ENCODE assay signal across 17 cellular contexts in the genomic region with DNA sequence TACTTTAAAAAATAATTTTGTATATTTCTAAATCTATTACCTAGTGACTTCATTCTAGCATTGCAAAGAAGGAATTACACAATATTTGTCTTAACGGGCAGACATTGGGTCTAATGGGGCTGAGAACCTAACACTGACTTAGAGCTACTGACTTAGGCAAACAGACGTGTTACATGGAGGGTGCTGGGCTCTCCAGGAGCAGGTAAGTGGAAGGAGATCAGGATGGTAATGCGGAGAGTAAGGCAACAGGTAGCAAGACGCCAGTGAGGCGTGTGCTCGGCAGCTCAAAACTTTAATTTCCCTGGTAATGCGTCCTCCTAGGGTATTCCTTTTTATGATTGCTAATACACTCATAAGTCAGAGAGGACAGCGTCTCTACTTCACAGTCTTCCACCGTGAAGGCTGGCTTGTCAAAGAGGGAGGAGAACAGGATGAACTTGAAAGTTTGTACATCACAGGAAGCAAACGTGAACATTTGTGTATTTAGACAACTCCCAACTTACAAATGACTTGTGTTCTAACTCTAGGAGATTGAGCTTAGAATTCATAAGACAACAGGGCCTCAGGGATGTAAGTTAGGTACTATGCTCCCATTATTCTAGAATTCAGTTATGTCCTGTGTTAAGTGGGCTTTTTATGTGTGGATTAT. TPM values are rescaled to one million over a fixed set of nuclear protein-coding genes. Genes with fewer than 3 reads are reported as not detected.
DNase-seq lines count a peak whose midpoint lies in the region; ATAC-seq, FAIRE-seq and TF ChIP-seq lines count a peak whose summit lies in the region.
"Had no signal": no experiment of that assay in that cellular context is flagged by ENCODE, and none has a peak within 500 bp of the region (broad histone marks: within the 10 kb centered on the region; RNA-seq: fewer than 3 reads in every experiment).

No MANE protein-coding gene starts in this region.

- no peaks in the 10 kb centered on the region for H3K79me2 ChIP-seq in trophoblast cell (ENCODE audit: control insufficient read depth, insufficient read depth, low read length, poor library complexity)

- no peak overlapping the region for H2BK120ac ChIP-seq in trophoblast cell (ENCODE audit: insufficient read depth, low read length, poor library complexity)

- H3K4me3 ChIP-seq in bronchial epithelial cell (ENCODE audit: low read depth, low read length): no peak overlapping the region
- no peak overlapping the region for H3K4me3 ChIP-seq in trophoblast cell (ENCODE audit: low read depth, low read length)
- H3K4me3 ChIP-seq: BLaER1 had no signal

- ATAC-seq in GM21447 (IDR thresholded peaks at IDR 0.05; ENCODE audit: unreplicated experiment): no peak

- no peak overlapping the region for H2AK5ac ChIP-seq in trophoblast cell (ENCODE audit: low read length)

- H3K23ac ChIP-seq in trophoblast cell (ENCODE audit: low read length): no peak overlapping the region

- peak; percentile 42 for DNase-seq in NOMO-1 treated with DMSO at 0.1 percent for 48 hours (lab: John Stamatoyannopoulos, UW; ENCODE audit: unreplicated experiment)
- no peak for DNase-seq in NOMO-1 treated with dmso at 0.1 percent for 144 hours (lab: John Stamatoyannopoulos, UW; ENCODE audit: unreplicated experiment)
- DNase-seq in bronchial epithelial cell (ENCODE audit: low read depth): no peak
- DNase-seq in trophoblast cell: no peak
- no peak for DNase-seq in cardiac septum (ENCODE audit: low spot score)
- DNase-seq in amygdala (lab: John Stamatoyannopoulos, UW): no peak
- DNase-seq in NCI-H1105 treated with DMSO at 0.1 percent for 48 hours (lab: John Stamatoyannopoulos, UW): no peak
- DNase-seq: Caco-2; CD8-positive, alpha-beta memory T cell; GOT3; H9; HFFc6; IMR-90; KBM-7 had no signal

- no peak overlapping the region for H3K4me2 ChIP-seq in trophoblast cell (ENCODE audit: low read length)
- H3K4me2 ChIP-seq: BLaER1 had no signal

- H3K4ac ChIP-seq in trophoblast cell (ENCODE audit: low read depth, low read length): no peak overlapping the region

- H3K9ac ChIP-seq in trophoblast cell (ENCODE audit: low read length): peak overlapping the region; percentile 31
- H3K9ac ChIP-seq: BLaER1 had no signal

- no peak overlapping the region for H3K14ac ChIP-seq in trophoblast cell (ENCODE audit: low read length)

- H4K91ac ChIP-seq in trophoblast cell (ENCODE audit: low read depth, low read length): no peak overlapping the region

- no peak for TF ChIP-seq CTCF in bronchial epithelial cell (IDR thresholded peaks at IDR 0.05; ENCODE audit: insufficient read depth, low read length, severe bottlenecking)

- no peak overlapping the region for H3K27ac ChIP-seq in trophoblast cell (ENCODE audit: low read depth, low read length)
- H3K27ac ChIP-seq: 22Rv1, BLaER1 had no signal

- no peak overlapping the region for H4K8ac ChIP-seq in trophoblast cell (ENCODE audit: low read depth, low read length)

- no peaks in the 10 kb centered on the region for H3K4me1 ChIP-seq in trophoblast cell (ENCODE audit: control insufficient read depth in 1 of 2, insufficient read depth in 2 of 2, low read length in 2 of 2)
- H3K4me1 ChIP-seq: BLaER1, Caco-2 had no signal

- H2AFZ ChIP-seq in trophoblast cell (ENCODE audit: insufficient read depth, low read length, poor library complexity): no peak overlapping the region

- no CpG with 5 or more reads among the region's 10 CpGs for WGBS in trophoblast cell (ENCODE audit: extremely low coverage, insufficient coverage, insufficient read length)

- peaks cover 1% of the 10 kb centered on the region for H3K9me3 ChIP-seq in trophoblast cell (ENCODE audit: insufficient read depth, low read depth, low read length)
- H3K9me3 ChIP-seq: BLaER1, Caco-2 had no signal

- no peak overlapping the region for H2BK12ac ChIP-seq in trophoblast cell (ENCODE audit: low read length)

- H3K27me3 ChIP-seq in bronchial epithelial cell (ENCODE audit: control insufficient read depth, insufficient read depth, low read length) (peaks cover 10% of the 10 kb centered on the region), trophoblast cell (ENCODE audit: insufficient read depth, low read length) (no peaks in the 10 kb centered on the region)
- H3K27me3 ChIP-seq: BLaER1 had no signal

- H2BK5ac ChIP-seq in trophoblast cell (ENCODE audit: low read depth, low read length, poor library complexity): no peak overlapping the region

- H3K79me1 ChIP-seq in trophoblast cell (ENCODE audit: low read length): no peaks in the 10 kb centered on the region

- no peaks in the 10 kb centered on the region for H3K36me3 ChIP-seq in bronchial epithelial cell (ENCODE audit: control insufficient read depth, insufficient read depth, low read length)
- no peaks in the 10 kb centered on the region for H3K36me3 ChIP-seq in trophoblast cell (ENCODE audit: control insufficient read depth in 1 of 2, insufficient read depth in 2 of 2, low read length in 2 of 2)
- H3K36me3 ChIP-seq: BLaER1 had no signal

- peak; percentile 50 for FAIRE-seq in bronchial epithelial cell (lab: Jason Lieb, UNC)

- H3K18ac ChIP-seq in trophoblast cell (ENCODE audit: low read length): no peak overlapping the region

- intact Hi-C loops in cardiac septum (cut with DNase I): no loop called here

- no peak overlapping the region for H4K12ac ChIP-seq in trophoblast cell (ENCODE audit: low read depth, low read length)

RNA-seq across cellular contexts. Expression of a gene that starts 4.6 kb away (rescaled TPM):
- total RNA-seq in bronchial epithelial cell (not detected in 2 replicates), cardiac septum (not detected)
- polyA plus RNA-seq in trophoblast cell (2013): not detected in 2 replicates
- total RNA-seq: Caco-2; CD8-positive, alpha-beta memory T cell; H9; HFFc6; IMR-90 had no signal
- polyA plus RNA-seq: CD8-positive, alpha-beta memory T cell; IMR-90 had no signal

RNA-seq across cellular contexts. Expression of a gene that starts 12.8 kb away (rescaled TPM):
- total RNA-seq in bronchial epithelial cell (not detected in 2 replicates), cardiac septum (not detected)
- not detected in 2 replicates for polyA plus RNA-seq in trophoblast cell (2013)
- total RNA-seq: Caco-2; CD8-positive, alpha-beta memory T cell; H9; HFFc6; IMR-90 had no signal
- polyA plus RNA-seq: CD8-positive, alpha-beta memory T cell; IMR-90 had no signal

RNA-seq across cellular contexts. Expression of a gene that starts 23.1 kb away (rescaled TPM):
- not detected in 2 replicates for total RNA-seq in bronchial epithelial cell
- not detected in 2 replicates for polyA plus RNA-seq in trophoblast cell (2013)
- total RNA-seq in cardiac septum: not detected
- total RNA-seq: Caco-2; CD8-positive, alpha-beta memory T cell; H9; HFFc6; IMR-90 had no signal
- polyA plus RNA-seq: CD8-positive, alpha-beta memory T cell; IMR-90 had no signal

RNA-seq across cellular contexts. Expression of a gene that starts 27.3 kb away (rescaled TPM):
- 5.8 and 6.3 TPM in 2 replicates for total RNA-seq in bronchial epithelial cell
- polyA plus RNA-seq in trophoblast cell (2013): 41.4 and 42.2 TPM in 2 replicates
- total RNA-seq in cardiac septum: 45.2 TPM

RNA-seq across cellular contexts. Expression of a gene that starts 40.0 kb away (rescaled TPM):
- total RNA-seq in bronchial epithelial cell (not detected in 2 replicates), cardiac septum (not detected)
- not detected in 2 replicates for polyA plus RNA-seq in trophoblast cell (2013)
- total RNA-seq: Caco-2; CD8-positive, alpha-beta memory T cell; H9; HFFc6; IMR-90 had no signal
- polyA plus RNA-seq: CD8-positive, alpha-beta memory T cell; IMR-90 had no signal
